24 cellular contexts compared by ENCODE assay signal in the genomic region with DNA sequence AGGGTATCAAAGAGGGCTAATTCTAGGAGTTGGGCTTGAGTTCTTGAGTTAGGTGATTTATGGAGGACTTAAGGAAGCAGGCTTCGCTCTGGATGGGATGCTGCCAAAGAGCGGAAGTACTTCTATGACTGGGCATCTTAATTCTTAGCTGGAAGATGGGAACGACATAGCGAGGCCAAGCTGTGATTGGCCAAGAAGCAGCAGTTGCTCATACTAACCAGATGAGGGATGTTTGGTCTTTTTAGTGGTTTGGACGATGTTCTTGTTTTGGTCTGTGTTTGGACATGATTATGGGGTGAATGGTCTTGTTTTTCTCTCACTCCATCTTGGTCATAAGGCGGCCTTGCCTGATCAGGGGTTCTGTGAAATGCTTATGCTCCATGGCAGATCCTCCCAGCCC.
"Had no signal": no experiment of that assay in that cellular context is flagged by ENCODE, and none has a peak within 500 bp of the region (broad histone marks: within the 10 kb centered on the region; RNA-seq: fewer than 3 reads in every experiment).

No MANE protein-coding gene starts in this region.

- H3K4me1 Mint-ChIP-seq: activated B cell treated with CpG ODN at 0.5 μM for 24 hours; activated CD4-positive, alpha-beta memory T cell treated with anti-CD3 and anti-CD28 coated beads, Interleukin-2, amount 10 ng/mL, durations not matched to agents 7 days and 5 days; activated CD4-positive, alpha-beta T cell treated with anti-CD3 and anti-CD28 coated beads, Interleukin-2, amount 10 ng/mL, durations not matched to agents 7 days and 5 days had no signal

- ATAC-seq: activated T-helper 17 cell treated with anti-CD3 and anti-CD28 coated beads, Interleukin-2, amount 50 U/mL, for 72 hours; Panc1; T-helper 17 cell had no signal

- H3K27me3 Mint-ChIP-seq: activated B cell treated with CpG ODN at 0.5 μM for 24 hours; activated CD4-positive, alpha-beta memory T cell treated with anti-CD3 and anti-CD28 coated beads, Interleukin-2, amount 10 ng/mL, durations not matched to agents 7 days and 5 days; activated CD4-positive, alpha-beta T cell treated with anti-CD3 and anti-CD28 coated beads, Interleukin-2, amount 10 ng/mL, durations not matched to agents 7 days and 5 days had no signal

- H3K27ac Mint-ChIP-seq: activated B cell treated with CpG ODN at 0.5 μM for 24 hours; activated CD4-positive, alpha-beta memory T cell treated with anti-CD3 and anti-CD28 coated beads, Interleukin-2, amount 10 ng/mL, durations not matched to agents 7 days and 5 days; activated CD4-positive, alpha-beta T cell treated with anti-CD3 and anti-CD28 coated beads, Interleukin-2, amount 10 ng/mL, durations not matched to agents 7 days and 5 days; activated naive CD4-positive, alpha-beta T cell treated with anti-CD3 and anti-CD28 coated beads for 36 hours; activated naive CD8-positive, alpha-beta T cell; activated T-helper 17 cell treated with anti-CD3 and anti-CD28 coated beads, Interleukin-2, amount 50 U/mL, for 72 hours; T-helper 17 cell had no signal

- H3K9me3 Mint-ChIP-seq: activated B cell treated with CpG ODN at 0.5 μM for 24 hours; activated CD4-positive, alpha-beta memory T cell treated with anti-CD3 and anti-CD28 coated beads, Interleukin-2, amount 10 ng/mL, durations not matched to agents 7 days and 5 days; activated CD4-positive, alpha-beta T cell treated with anti-CD3 and anti-CD28 coated beads, Interleukin-2, amount 10 ng/mL, durations not matched to agents 7 days and 5 days; activated naive CD4-positive, alpha-beta T cell treated with anti-CD3 and anti-CD28 coated beads for 36 hours; activated T-helper 17 cell treated with anti-CD3 and anti-CD28 coated beads, Interleukin-2, amount 50 U/mL, for 72 hours had no signal

- DNase-seq: activated B cell treated with CpG ODN at 0.5 μM for 24 hours; activated CD4-positive, alpha-beta memory T cell treated with anti-CD3 and anti-CD28 coated beads, Interleukin-2, amount 10 ng/mL, durations not matched to agents 7 days and 5 days; activated CD4-positive, alpha-beta T cell treated with anti-CD3 and anti-CD28 coated beads, Interleukin-2, amount 10 ng/mL, durations not matched to agents 7 days and 5 days; activated gamma-delta T cell; activated naive CD4-positive, alpha-beta T cell treated with anti-CD3 and anti-CD28 coated beads for 36 hours; activated T-cell treated with anti-CD3 and anti-CD28 coated beads for 4 hours; activated T-cell treated with anti-CD3 and anti-CD28 coated beads, Interleukin-2, amount 50 U/mL, for 48 hours; caudate nucleus; Kasumi-1; KBM-7; NCI-H1105 treated with DMSO at 0.1 percent for 48 hours; NCI-H1436 treated with DMSO at 0.1 percent for 48 hours; NCI-H187; NCI-H2081; NCI-H510A treated with DMSO at 0.1 percent for 48 hours; NCI-H69; NK-92 treated with Interleukin-12 subunit alpha and Interleukin-12 subunit beta, amount 100 ng/mL, for 24 hours; OCI-M1; SHP77; T-helper 17 cell; T-helper 9 cell had no signal

- H3K4me3 Mint-ChIP-seq: activated B cell treated with CpG ODN at 0.5 μM for 24 hours; activated CD4-positive, alpha-beta memory T cell treated with anti-CD3 and anti-CD28 coated beads, Interleukin-2, amount 10 ng/mL, durations not matched to agents 7 days and 5 days; activated CD4-positive, alpha-beta T cell treated with anti-CD3 and anti-CD28 coated beads, Interleukin-2, amount 10 ng/mL, durations not matched to agents 7 days and 5 days; activated naive CD4-positive, alpha-beta T cell treated with anti-CD3 and anti-CD28 coated beads for 36 hours; activated naive CD8-positive, alpha-beta T cell; activated T-helper 17 cell treated with anti-CD3 and anti-CD28 coated beads, Interleukin-2, amount 50 U/mL, for 72 hours; T-helper 17 cell had no signal
